ENCODE assay signal across 8 cellular contexts in genomic region chr1:212287261-212287895, GRCh38. TPM values are rescaled to one million over a fixed set of nuclear protein-coding genes. Genes with fewer than 3 reads are reported as not detected.
DNase-seq lines count a peak whose midpoint lies in the region; ATAC-seq and TF ChIP-seq lines count a peak whose summit lies in the region.

No MANE protein-coding gene starts in this region.

- no peak for DNase-seq in AG10803 (ENCODE audit: low read depth)
- DNase-seq in Karpas-422 = peak; percentile 55
- DNase-seq in natural killer cell = no peak
- DNase-seq in NCI-H1105 treated with DMSO at 0.1 percent for 48 hours (lab: John Stamatoyannopoulos, UW) = no peak

- H3K27ac ChIP-seq in Karpas-422 (ENCODE audit: low read length) = peak overlapping the region; percentile 72; the same call in 1 of the 2 replicates

- no peaks in the 10 kb centered on the region for H3K9me2 ChIP-seq in Karpas-422 (replicated peaks; ENCODE audit: insufficient read depth, low read length)

- H3K27me3 ChIP-seq in Karpas-422 (ENCODE audit: low read length) = no peaks in the 10 kb centered on the region

- no peaks in the 10 kb centered on the region for H4K20me1 ChIP-seq in Karpas-422 (ENCODE audit: insufficient read depth, low read depth, low read length)

- no peak overlapping the region for H2AFZ ChIP-seq in Karpas-422 (ENCODE audit: low read length)

- H3K4me2 ChIP-seq in Karpas-422 (ENCODE audit: low read depth, low read length, poor library complexity, severe bottlenecking) = peak overlapping the region; percentile 83

- peaks cover 16% of the 10 kb centered on the region for H3K36me3 Mint-ChIP-seq in dendritic cell treated with granulocyte-macrophage colony-stimulating factor and Interleukin-4, amounts not matched to agents 40 ng/mL and 50 ng/mL, for 4 days (ENCODE audit: low read depth)
- peaks cover 8% of the 10 kb centered on the region for H3K36me3 Mint-ChIP-seq in natural killer cell

- no peaks in the 10 kb centered on the region for H3K9me3 ChIP-seq in Karpas-422 (ENCODE audit: low read length)

- no peaks in the 10 kb centered on the region for H3K36me3 ChIP-seq in Karpas-422 (ENCODE audit: insufficient read depth, low read length)

- peaks cover 56% of the 10 kb centered on the region for H3K4me1 Mint-ChIP-seq in dendritic cell treated with granulocyte-macrophage colony-stimulating factor and Interleukin-4, amounts not matched to agents 40 ng/mL and 50 ng/mL, for 4 days (ENCODE audit: low read depth)
- peaks cover 72 to 81% of the 10 kb centered on the region in 2 donors for H3K4me1 Mint-ChIP-seq in natural killer cell

- H3K9ac ChIP-seq in Karpas-422 (ENCODE audit: low read length) = peak overlapping the region; percentile 85

- H3K4me1 ChIP-seq in Karpas-422 (ENCODE audit: low read length) = peaks cover 58% of the 10 kb centered on the region

- peak overlapping the region; percentile 91 for H3K4me3 ChIP-seq in AG10803 (ENCODE audit: low read length)
- peak overlapping the region; percentile 80 for H3K4me3 ChIP-seq in Karpas-422 (ENCODE audit: low read length)

- intact Hi-C loops in dendritic cell treated with granulocyte-macrophage colony-stimulating factor and Interleukin-4, amounts not matched to agents 40 ng/mL and 50 ng/mL, for 4 days (cut with micrococcal nuclease) = no loop called here
- intact Hi-C loops in natural killer cell (cut with micrococcal nuclease) = loop anchor here (5.0 kb wide), 1 partner anchor 155 kb away; no protein-coding TSS in a partner anchor

- ATAC-seq in natural killer cell (no peak), HG02571 (IDR thresholded peaks at IDR 0.05; ENCODE audit: unreplicated experiment) (no peak), HG03025 (IDR thresholded peaks at IDR 0.05; ENCODE audit: low FRiP score, unreplicated experiment) (no peak), GM21515 (IDR thresholded peaks at IDR 0.05; ENCODE audit: unreplicated experiment) (no peak)

- TF ChIP-seq CTCF in AG10803 (conservative IDR thresholded peaks at IDR 0.05; ENCODE audit: low read length) (no peak), natural killer cell (IDR thresholded peaks at IDR 0.05) (no peak)

- H3K79me2 ChIP-seq in Karpas-422 (ENCODE audit: low read length) = peaks cover 61% of the 10 kb centered on the region

- no peaks in the 10 kb centered on the region for H3K9me3 Mint-ChIP-seq in dendritic cell treated with granulocyte-macrophage colony-stimulating factor and Interleukin-4, amounts not matched to agents 40 ng/mL and 50 ng/mL, for 4 days
- H3K9me3 Mint-ChIP-seq in natural killer cell = no peaks in the 10 kb centered on the region

- H3K27ac Mint-ChIP-seq in dendritic cell treated with granulocyte-macrophage colony-stimulating factor and Interleukin-4, amounts not matched to agents 40 ng/mL and 50 ng/mL, for 4 days = peak overlapping the region; percentile 89
- H3K27ac Mint-ChIP-seq in natural killer cell = peak overlapping the region; percentile 96 to 99

- peak overlapping the region; percentile 89 for H3K4me3 Mint-ChIP-seq in dendritic cell treated with granulocyte-macrophage colony-stimulating factor and Interleukin-4, amounts not matched to agents 40 ng/mL and 50 ng/mL, for 4 days
- peak overlapping the region; percentile 97 for H3K4me3 Mint-ChIP-seq in natural killer cell

- H3K27me3 Mint-ChIP-seq in dendritic cell treated with granulocyte-macrophage colony-stimulating factor and Interleukin-4, amounts not matched to agents 40 ng/mL and 50 ng/mL, for 4 days = no peaks in the 10 kb centered on the region
- no peaks in the 10 kb centered on the region for H3K27me3 Mint-ChIP-seq in natural killer cell (ENCODE audit: low read depth in 2 of 2)

RNA-seq across cellular contexts. Expression of gene PPP2R5A, which starts 2.2 kb away (rescaled TPM):
- 31.3 and 41.6 TPM in 2 replicates for total RNA-seq in Karpas-422 (2014; rRNA removed; shearing (Covaris generic); ENCODE audit: low replicate concordance)
- total RNA-seq in natural killer cell = 10 to 100 TPM; 74.0 to 99.8 (median 86.4) TPM
